9 cellular contexts compared by ENCODE assay signal in the genomic region with DNA sequence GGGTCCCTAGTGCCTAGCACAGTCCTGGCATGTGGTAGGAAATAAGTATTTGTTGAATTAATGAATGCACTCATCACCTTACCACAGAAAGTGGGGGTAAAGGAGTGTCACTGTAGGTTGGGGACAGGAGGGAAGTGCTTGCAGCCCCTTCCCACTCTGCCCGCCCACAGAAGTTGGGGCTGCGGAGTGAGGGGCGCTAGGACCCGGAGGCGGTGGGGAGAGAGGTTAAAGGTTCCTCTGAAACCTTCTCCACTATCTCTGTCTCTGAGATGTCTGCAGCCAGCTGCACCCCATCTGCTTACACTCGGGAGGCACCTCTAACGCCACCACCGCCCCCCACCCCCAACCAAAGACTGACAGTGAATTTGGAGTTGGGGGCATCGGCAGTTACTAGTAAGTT. TPM values are rescaled to one million over a fixed set of nuclear protein-coding genes. Genes with fewer than 3 reads are reported as not detected.
DNase-seq lines count a peak whose midpoint lies in the region; TF ChIP-seq lines count a peak whose summit lies in the region.
"Had no signal": no experiment of that assay in that cellular context is flagged by ENCODE, and none has a peak within 500 bp of the region (broad histone marks: within the 10 kb centered on the region; RNA-seq: fewer than 3 reads in every experiment).

No MANE protein-coding gene starts in this region.

- no peaks in the 10 kb centered on the region for H3K9me3 Mint-ChIP-seq in activated T-cell treated with anti-CD3 and anti-CD28 coated beads, Interleukin-2, amount 50 U/mL, for 24 hours
- no peaks in the 10 kb centered on the region for H3K9me3 Mint-ChIP-seq in progenitor cell of endocrine pancreas (ENCODE audit: low read depth)

- H3K27ac Mint-ChIP-seq in activated T-cell treated with anti-CD3 and anti-CD28 coated beads, Interleukin-2, amount 50 U/mL, for 24 hours: no peak overlapping the region
- H3K27ac Mint-ChIP-seq in progenitor cell of endocrine pancreas: no peak overlapping the region

- no peaks in the 10 kb centered on the region for H3K9me3 ChIP-seq in SU-DHL-6 (ENCODE audit: insufficient read depth, low read length)
- H3K9me3 ChIP-seq: adrenal gland had no signal

- no peaks in the 10 kb centered on the region for H3K36me3 ChIP-seq in SU-DHL-6 (ENCODE audit: low read length)
- H3K36me3 ChIP-seq: adrenal gland had no signal

- H3F3A ChIP-seq in SU-DHL-6 (ENCODE audit: insufficient read depth): no peaks in the 10 kb centered on the region

- peak overlapping the region; percentile 54 for H3K4me2 ChIP-seq in SU-DHL-6 (ENCODE audit: low read depth, low read length, poor library complexity, severe bottlenecking)

- peaks cover 14% of the 10 kb centered on the region for H3K4me1 Mint-ChIP-seq in activated T-cell treated with anti-CD3 and anti-CD28 coated beads, Interleukin-2, amount 50 U/mL, for 24 hours (ENCODE audit: low read depth)
- H3K4me1 Mint-ChIP-seq in progenitor cell of endocrine pancreas (ENCODE audit: low read depth): no peaks in the 10 kb centered on the region

- no peak overlapping the region for H3K9ac ChIP-seq in SU-DHL-6 (ENCODE audit: low read length)

- no peaks in the 10 kb centered on the region for H3K9me2 ChIP-seq in SU-DHL-6 (replicated peaks; ENCODE audit: insufficient read depth, low read length)

- no peak overlapping the region for H3K4me3 ChIP-seq in SU-DHL-6 (ENCODE audit: insufficient read depth, low read length, poor library complexity, severe bottlenecking)
- H3K4me3 ChIP-seq in fibroblast of villous mesenchyme (ENCODE audit: low read depth, low read length): peak overlapping the region; percentile 66

- no peak for TF ChIP-seq CTCF in SU-DHL-6 (IDR thresholded peaks at IDR 0.05; ENCODE audit: insufficient read depth, low read length, poor library complexity, severe bottlenecking)
- no peak for TF ChIP-seq CTCF in fibroblast of villous mesenchyme (IDR thresholded peaks at IDR 0.05; ENCODE audit: insufficient read depth, low read depth, low read length)
- no peak for TF ChIP-seq CTCF in progenitor cell of endocrine pancreas (IDR thresholded peaks at IDR 0.05; ENCODE audit: unreplicated experiment)

- no peaks in the 10 kb centered on the region for H4K20me1 ChIP-seq in SU-DHL-6 (ENCODE audit: low read depth, low read length)

- no peak overlapping the region for H3K27ac ChIP-seq in SU-DHL-6 (ENCODE audit: low read depth, low read length)
- H3K27ac ChIP-seq: adrenal gland had no signal

- DNase-seq in activated T-cell treated with anti-CD3 and anti-CD28 coated beads, Interleukin-2, amount 50 U/mL, for 24 hours: no peak
- DNase-seq in activated T-cell treated with anti-CD3 and anti-CD28 coated beads, Interleukin-2, amount 50 U/mL, for 48 hours: no peak
- DNase-seq in fibroblast of villous mesenchyme (ENCODE audit: low read depth) (no peak), progenitor cell of endocrine pancreas (ENCODE audit: low spot score, unreplicated experiment) (no peak), GF-D8 (lab: John Stamatoyannopoulos, UW) (no peak), SHP77 treated with DMSO at 0.1 percent for 48 hours (lab: John Stamatoyannopoulos, UW) (no peak)
- no peak for DNase-seq in activated effector memory CD4-positive, alpha-beta T cell treated with Interleukin-2 at 50 U/mL for 16 hours
- DNase-seq: adrenal gland had no signal

- H3K27me3 ChIP-seq in SU-DHL-6 (ENCODE audit: low read length): no peaks in the 10 kb centered on the region
- H3K27me3 ChIP-seq: adrenal gland had no signal

- H3K27me3 Mint-ChIP-seq in activated T-cell treated with anti-CD3 and anti-CD28 coated beads, Interleukin-2, amount 50 U/mL, for 24 hours: peaks cover 61% of the 10 kb centered on the region
- H3K27me3 Mint-ChIP-seq in progenitor cell of endocrine pancreas: peaks cover 92% of the 10 kb centered on the region

- no peaks in the 10 kb centered on the region for H3K36me3 Mint-ChIP-seq in activated T-cell treated with anti-CD3 and anti-CD28 coated beads, Interleukin-2, amount 50 U/mL, for 24 hours (ENCODE audit: low read depth)
- no peaks in the 10 kb centered on the region for H3K36me3 Mint-ChIP-seq in progenitor cell of endocrine pancreas (ENCODE audit: insufficient read depth)

- H2AFZ ChIP-seq in SU-DHL-6 (ENCODE audit: low read depth, low read length, severe bottlenecking): no peak overlapping the region

- no peaks in the 10 kb centered on the region for H3K79me2 ChIP-seq in SU-DHL-6 (ENCODE audit: insufficient read depth, low read length)

- peak overlapping the region; percentile 74 for H3K4me3 Mint-ChIP-seq in activated T-cell treated with anti-CD3 and anti-CD28 coated beads, Interleukin-2, amount 50 U/mL, for 24 hours
- H3K4me3 Mint-ChIP-seq in progenitor cell of endocrine pancreas (ENCODE audit: low read depth): peak overlapping the region; percentile 10

RNA-seq across cellular contexts. Expression of a gene that starts 1.4 kb away (rescaled TPM):
- total RNA-seq in fibroblast of villous mesenchyme (2.6 TPM in 2 replicates), progenitor cell of endocrine pancreas (0.77 and 1.6 TPM in 2 replicates)
